ENCODE assay signal across 9 cellular contexts in genomic region chr1:197198333-197198732, GRCh38. TPM values are rescaled to one million over a fixed set of nuclear protein-coding genes. Genes with fewer than 3 reads are reported as not detected.
DNase-seq lines count a peak whose midpoint lies in the region; ATAC-seq and TF ChIP-seq lines count a peak whose summit lies in the region.
"Had no signal": no experiment of that assay in that cellular context is flagged by ENCODE, and none has a peak within 500 bp of the region (broad histone marks: within the 10 kb centered on the region; RNA-seq: fewer than 3 reads in every experiment).

No MANE protein-coding gene starts in this region.

- no peaks in the 10 kb centered on the region for H3K9me3 Mint-ChIP-seq in CD4-positive, alpha-beta T cell
- H3K9me3 Mint-ChIP-seq in nephron = no peaks in the 10 kb centered on the region

- CTCF ChIA-PET in CD4-positive, alpha-beta T cell (lab: Charles Lee) = no interaction called here

- intact Hi-C loops in CD4-positive, alpha-beta T cell (cut with DNase I, micrococcal nuclease) = no loop called here

- no peak for ATAC-seq in CD4-positive, alpha-beta T cell (ENCODE audit: poor library complexity)
- no peak for ATAC-seq in HG03571 (IDR thresholded peaks at IDR 0.05; ENCODE audit: unreplicated experiment)
- ATAC-seq in HG03469 (IDR thresholded peaks at IDR 0.05; ENCODE audit: unreplicated experiment) = no peak
- no peak for ATAC-seq in HG03175 (IDR thresholded peaks at IDR 0.05; ENCODE audit: unreplicated experiment)

- no peak overlapping the region for H3K27ac ChIP-seq in CD4-positive, alpha-beta T cell (ENCODE audit: low read depth, low read length)

- H3K9me3 ChIP-seq in CD4-positive, alpha-beta T cell (ENCODE audit: control insufficient read depth, low read length) = no peaks in the 10 kb centered on the region
- H3K9me3 ChIP-seq in MG63 = no peaks in the 10 kb centered on the region

- POLR2A ChIA-PET in CD4-positive, alpha-beta T cell (lab: Charles Lee) = no interaction called here

- DNase-seq in CD4-positive, alpha-beta T cell = no peak
- DNase-seq in MG63 (no peak), choroid plexus epithelial cell (ENCODE audit: low read depth) (no peak), GM13976 (ENCODE audit: low spot score) (no peak)
- DNase-seq: retina had no signal

- H3K4me3 ChIP-seq in MG63 (peak overlapping the region; percentile 91), choroid plexus epithelial cell (ENCODE audit: low read depth, low read length) (peak overlapping the region; percentile 36)

- in situ Hi-C loops in GM13976 (cut with MboI; ENCODE audit: low sequenced_read_pairs, unreplicated experiment) = no loop called here

- H3K36me3 ChIP-seq in MG63 = peaks cover 6% of the 10 kb centered on the region; the same call in 1 of the 2 replicates

- H3K27me3 ChIP-seq in CD4-positive, alpha-beta T cell (ENCODE audit: control insufficient read depth, insufficient read depth, low read length) = no peaks in the 10 kb centered on the region
- H3K27me3 ChIP-seq in MG63 = no peaks in the 10 kb centered on the region

- no peaks in the 10 kb centered on the region for H3K27me3 Mint-ChIP-seq in CD4-positive, alpha-beta T cell
- H3K27me3 Mint-ChIP-seq in nephron (ENCODE audit: low read depth) = no peaks in the 10 kb centered on the region

- H3K4me3 Mint-ChIP-seq in CD4-positive, alpha-beta T cell = peak overlapping the region; percentile 97
- H3K4me3 Mint-ChIP-seq in nephron = peak overlapping the region; percentile 95 to 97 (median 97)

- H3K36me3 Mint-ChIP-seq in CD4-positive, alpha-beta T cell (ENCODE audit: low read depth) = peaks cover 19% of the 10 kb centered on the region
- H3K36me3 Mint-ChIP-seq in nephron (ENCODE audit: low read depth) = peaks cover 11% of the 10 kb centered on the region

- H3K27ac Mint-ChIP-seq in CD4-positive, alpha-beta T cell = no peak overlapping the region
- no peak overlapping the region for H3K27ac Mint-ChIP-seq in nephron

- no peak for TF ChIP-seq CTCF in CD4-positive, alpha-beta T cell (IDR thresholded peaks at IDR 0.05)
- TF ChIP-seq CTCF in choroid plexus epithelial cell (conservative IDR thresholded peaks at IDR 0.05; ENCODE audit: low read depth, low read length) = no peak
- TF ChIP-seq CTCF in nephron (IDR thresholded peaks at IDR 0.05; ENCODE audit: unreplicated experiment in 3 of 3) = no peak
- TF ChIP-seq CTCF in GM13976 (IDR thresholded peaks at IDR 0.05; ENCODE audit: borderline replicate concordance, control extremely low read depth, extremely low read depth, insufficient read depth, missing control alignments) = no peak

- H3K4me1 Mint-ChIP-seq in CD4-positive, alpha-beta T cell (ENCODE audit: low read depth) = peaks cover 87% of the 10 kb centered on the region
- peaks cover 69% of the 10 kb centered on the region for H3K4me1 Mint-ChIP-seq in nephron

RNA-seq across cellular contexts. Expression of gene ZBTB41, which starts 2.8 kb away (rescaled TPM):
- 1 to 10 TPM; 5.1 to 5.2 TPM for total RNA-seq in CD4-positive, alpha-beta T cell
- total RNA-seq in MG63 (2014; rRNA removed; shearing (Covaris generic); ENCODE audit: low replicate concordance) = 4.6 and 5.1 TPM in 2 replicates

RNA-seq across cellular contexts. Expression of gene ASPM, which starts 51.9 kb away (rescaled TPM):
- total RNA-seq in CD4-positive, alpha-beta T cell = under 1 TPM; 0.25 to 0.36 TPM
- total RNA-seq in MG63 (2014; rRNA removed; shearing (Covaris generic); ENCODE audit: low replicate concordance) = 18.7 and 36.6 TPM in 2 replicates

Comparison
In these comparisons a context has a peak if more than half of its experiments do, and no peak if none do; other contexts are left out.
1. RNA of gene ASPM, which starts 51.9 kb away (total RNA-seq): 18.7 to 36.6 TPM in MG63; 0.25 to 0.36 TPM in CD4-positive, alpha-beta T cell; every median in the first group is over 10 times any median in the second.